22 cellular contexts compared by ENCODE assay signal in the genomic region with DNA sequence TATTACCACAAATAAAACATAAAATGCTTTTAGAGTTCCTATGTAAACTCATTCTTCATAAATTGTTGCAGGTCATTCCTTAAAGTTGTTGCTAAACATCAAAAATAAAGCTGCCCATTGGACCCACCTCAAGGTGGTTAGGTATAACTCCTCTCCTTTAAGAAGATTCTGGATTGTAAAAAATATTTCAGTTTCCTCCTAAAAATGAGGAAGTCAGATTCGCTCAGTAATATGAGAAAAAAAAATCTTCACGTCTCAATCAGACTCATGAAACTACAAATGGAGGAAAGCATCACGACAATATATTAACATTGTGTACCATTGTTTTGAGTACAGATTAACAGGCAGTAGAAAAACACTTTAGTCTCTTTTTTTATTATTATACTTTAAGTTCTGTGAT.
"Had no signal": no experiment of that assay in that cellular context is flagged by ENCODE, and none has a peak within 500 bp of the region (broad histone marks: within the 10 kb centered on the region; RNA-seq: fewer than 3 reads in every experiment).

No MANE protein-coding gene starts in this region.

- DNase-seq: MG63, NCI-H1092 treated with DMSO at 0.1 percent for 48 hours, NCI-H1436, NCI-H187, NCI-H2029, NCI-H2081 treated with DMSO at 0.1 percent for 48 hours, NCI-H2171, NCI-H226, NCI-H446, NCI-H510A, NCI-H524 treated with DMSO at 0.1 percent for 48 hours, NCI-H69, NCI-H774, PC-9, Peyer's patch, SHP77 treated with DMSO at 0.1 percent for 48 hours, SJCRH30, SW 1271, T-cell had no signal

- FAIRE-seq: HTR-8/SVneo, K562 had no signal

- ATAC-seq: K562, Right ventricle myocardium inferior, T-cell had no signal
